Comparison of ENCODE assay signal across 29 cellular contexts in the genomic region with DNA sequence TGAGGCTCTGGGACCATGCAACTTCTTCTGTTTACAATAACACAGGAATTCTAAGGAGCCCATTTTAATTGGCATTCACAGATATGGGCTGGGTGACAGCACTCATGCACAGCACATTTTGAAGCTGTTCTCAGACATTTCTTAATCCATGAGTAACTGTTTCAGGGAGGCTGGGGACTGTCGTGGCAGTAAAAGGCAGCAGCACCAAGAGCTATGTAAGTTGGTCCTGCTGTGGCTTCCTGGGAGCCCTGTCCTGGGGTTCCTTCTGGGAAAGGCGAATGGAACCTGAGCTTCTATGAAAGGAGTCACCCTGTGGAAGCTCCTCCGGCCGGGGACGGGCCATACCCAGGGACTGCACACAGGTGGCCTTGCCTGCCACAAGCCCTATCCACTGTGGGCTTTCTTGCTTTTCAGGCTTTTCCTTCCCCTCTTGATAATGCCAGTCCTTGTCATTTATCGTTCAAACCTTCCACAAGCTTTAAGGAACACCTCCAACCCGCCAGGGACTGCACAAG. TPM values are rescaled to one million over a fixed set of nuclear protein-coding genes. Genes with fewer than 3 reads are reported as not detected.
A peak's percentile ranks its signal among the peaks of the same experiment; 100 is the strongest.
DNase-seq lines count a peak whose midpoint lies in the region; TF ChIP-seq lines count a peak whose summit lies in the region.
"Had no signal": no experiment of that assay in that cellular context is flagged by ENCODE, and none has a peak within 500 bp of the region (broad histone marks: within the 10 kb centered on the region; RNA-seq: fewer than 3 reads in every experiment).

No MANE protein-coding gene starts in this region.

- H3K4me1 ChIP-seq in Peyer's patch, result no peaks in the 10 kb centered on the region
- H3K4me1 ChIP-seq: testis, vagina had no signal

- H3K4me1 Mint-ChIP-seq in progenitor cell of endocrine pancreas (ENCODE audit: low read depth) (peaks cover 43% of the 10 kb centered on the region), type B pancreatic cell (ENCODE audit: unreplicated experiment) (peaks cover 46% of the 10 kb centered on the region)
- H3K4me1 Mint-ChIP-seq: CD8-positive, alpha-beta memory T cell; central memory CD8-positive, alpha-beta T cell had no signal

- H3K27me3 Mint-ChIP-seq in progenitor cell of endocrine pancreas, result peaks cover 36% of the 10 kb centered on the region
- H3K27me3 Mint-ChIP-seq in type B pancreatic cell, result no peaks in the 10 kb centered on the region

- H3K36me3 Mint-ChIP-seq in progenitor cell of endocrine pancreas (ENCODE audit: insufficient read depth) (no peaks in the 10 kb centered on the region), type B pancreatic cell (peaks cover 5% of the 10 kb centered on the region)
- H3K36me3 Mint-ChIP-seq: CD8-positive, alpha-beta memory T cell had no signal

- DNase-seq in WERI-Rb-1 (no peak), progenitor cell of endocrine pancreas (ENCODE audit: low spot score, unreplicated experiment) (no peak), type B pancreatic cell (ENCODE audit: extremely low spot score, unreplicated experiment) (no peak), 8988T (no peak), Peyer's patch (no peak), T-helper 2 cell (no peak)
- DNase-seq: activated CD4-positive, alpha-beta T cell treated with anti-CD3 and anti-CD28 coated beads for 1 hour; activated CD8-positive, alpha-beta memory T cell treated with anti-CD3 and anti-CD28 coated beads, Interleukin-2, amount 50 U/mL, for 48 hours; activated CD8-positive, alpha-beta T cell treated with anti-CD3 and anti-CD28 coated beads for 36 hours; activated naive CD4-positive, alpha-beta T cell treated with Interleukin-2 at 50 U/mL for 16 hours; CD8-positive, alpha-beta memory T cell; DMS 273 treated with DMSO at 0.1 percent for 48 hours; endodermal cell; KG1; mucosa of descending colon; NCI-H187; NCI-H524; OCI-M1; stimulated activated naive CD4-positive, alpha-beta T cell; testis had no signal

- TF ChIP-seq POLR2A in Peyer's patch (IDR thresholded peaks at IDR 0.05), result no peak

- H3K4me3 ChIP-seq in WERI-Rb-1 (ENCODE audit: low read depth, low read length) (no peak overlapping the region), Peyer's patch (no peak overlapping the region)
- H3K4me3 ChIP-seq: lung, mucosa of descending colon, SK-N-MC, testis, vagina had no signal

- H3K9me3 ChIP-seq in WERI-Rb-1 (ENCODE audit: severe bottlenecking), result no peaks in the 10 kb centered on the region
- H3K9me3 ChIP-seq in Peyer's patch, result no peaks in the 10 kb centered on the region
- H3K9me3 ChIP-seq: mucosa of descending colon, testis, vagina had no signal

- H3K27ac Mint-ChIP-seq in progenitor cell of endocrine pancreas (peak overlapping the region; percentile 89), type B pancreatic cell (peak overlapping the region; percentile 45)
- H3K27ac Mint-ChIP-seq: activated CD8-positive, alpha-beta T cell treated with anti-CD3 and anti-CD28 coated beads for 36 hours; activated T-helper 1 cell treated with anti-CD3 and anti-CD28 coated beads, Interleukin-12 subunit alpha, Interleukin-12 subunit beta, Interleukin-2, Interleukin-4 antibody, amounts not matched to agents 30 ng/mL and 10 ng/mL and 1 ng/mL, durations not matched to agents 14 hours and 24 hours and 36 hours; CD8-positive, alpha-beta memory T cell; dendritic cell treated with granulocyte-macrophage colony-stimulating factor and Interleukin-4, amounts not matched to agents 40 ng/mL and 50 ng/mL, for 4 days; endodermal cell had no signal

- H3K9me3 Mint-ChIP-seq in progenitor cell of endocrine pancreas (ENCODE audit: low read depth) (no peaks in the 10 kb centered on the region), type B pancreatic cell (no peaks in the 10 kb centered on the region)
- H3K9me3 Mint-ChIP-seq: activated CD8-positive, alpha-beta T cell treated with anti-CD3 and anti-CD28 coated beads for 36 hours; activated T-helper 1 cell treated with anti-CD3 and anti-CD28 coated beads, Interleukin-12 subunit alpha, Interleukin-12 subunit beta, Interleukin-2, Interleukin-4 antibody, amounts not matched to agents 30 ng/mL and 10 ng/mL and 1 ng/mL, durations not matched to agents 14 hours and 24 hours and 36 hours; dendritic cell treated with granulocyte-macrophage colony-stimulating factor and Interleukin-4, amounts not matched to agents 40 ng/mL and 50 ng/mL, for 4 days; endodermal cell had no signal

- no peaks in the 10 kb centered on the region for H3K27me3 ChIP-seq in WERI-Rb-1 (ENCODE audit: insufficient read depth, low read depth, severe bottlenecking)
- H3K27me3 ChIP-seq in layer of hippocampus (ENCODE audit: control insufficient read depth, insufficient read depth, low read length), result no peaks in the 10 kb centered on the region
- H3K27me3 ChIP-seq in Peyer's patch, result no peaks in the 10 kb centered on the region
- H3K27me3 ChIP-seq: testis, vagina had no signal

- no peak for TF ChIP-seq CTCF in WERI-Rb-1 (IDR thresholded peaks at IDR 0.05; ENCODE audit: low read depth, low read length)
- no peak for TF ChIP-seq CTCF in progenitor cell of endocrine pancreas (IDR thresholded peaks at IDR 0.05; ENCODE audit: unreplicated experiment)
- TF ChIP-seq CTCF in type B pancreatic cell (conservative IDR thresholded peaks at IDR 0.05), result no peak
- TF ChIP-seq CTCF in Peyer's patch (IDR thresholded peaks at IDR 0.05), result no peak

- H3K27ac ChIP-seq in WERI-Rb-1 (peak overlapping the region; percentile 88), layer of hippocampus (ENCODE audit: low read depth, low read length) (peak overlapping the region; percentile 90), Peyer's patch (no peak overlapping the region)
- H3K27ac ChIP-seq: SK-N-MC, testis, vagina had no signal

- no peak overlapping the region for H3K4me3 Mint-ChIP-seq in progenitor cell of endocrine pancreas (ENCODE audit: low read depth)
- peak overlapping the region; percentile 18 for H3K4me3 Mint-ChIP-seq in type B pancreatic cell
- H3K4me3 Mint-ChIP-seq: activated CD8-positive, alpha-beta T cell treated with anti-CD3 and anti-CD28 coated beads for 36 hours; activated T-helper 1 cell treated with anti-CD3 and anti-CD28 coated beads, Interleukin-12 subunit alpha, Interleukin-12 subunit beta, Interleukin-2, Interleukin-4 antibody, amounts not matched to agents 30 ng/mL and 10 ng/mL and 1 ng/mL, durations not matched to agents 14 hours and 24 hours and 36 hours; CD8-positive, alpha-beta memory T cell; central memory CD8-positive, alpha-beta T cell; dendritic cell treated with granulocyte-macrophage colony-stimulating factor and Interleukin-4, amounts not matched to agents 40 ng/mL and 50 ng/mL, for 4 days; endodermal cell had no signal

- H3K36me3 ChIP-seq in WERI-Rb-1 (no peaks in the 10 kb centered on the region), Peyer's patch (no peaks in the 10 kb centered on the region)
- H3K36me3 ChIP-seq: vagina had no signal

RNA-seq across cellular contexts. Expression of gene COBL, which starts 40.5 kb away (rescaled TPM):
- total RNA-seq in progenitor cell of endocrine pancreas (19.8 and 21.3 TPM in 2 replicates), type B pancreatic cell (ENCODE audit: low replicate concordance) (25.7 and 47.1 TPM in 2 replicates), Peyer's patch (100 to 1,000 TPM in 3 of 4 donors, 10 to 100 TPM in 1; 25.6 to 129 (median 116) TPM)
- total RNA-seq: activated CD8-positive, alpha-beta T cell treated with anti-CD3 and anti-CD28 coated beads for 36 hours; activated T-helper 1 cell treated with anti-CD3 and anti-CD28 coated beads, Interleukin-12 subunit alpha, Interleukin-12 subunit beta, Interleukin-2, Interleukin-4 antibody, amounts not matched to agents 30 ng/mL and 10 ng/mL and 1 ng/mL, durations not matched to agents 14 hours and 24 hours and 36 hours; CD8-positive, alpha-beta memory T cell; fibroblast of villous mesenchyme; T-helper 1 cell treated with Interleukin-12 subunit alpha and Interleukin-12 subunit beta and Interleukin-4 antibody, amounts not matched to agents 30 ng/mL and 1 ng/mL, for 36 hours had no signal

Comparison
In these comparisons a context has a peak if more than half of its experiments do, and no peak if none do; other contexts are left out.
1. H3K27ac ChIP-seq: peak in WERI-Rb-1 (single experiment) and layer of hippocampus (single experiment); none in Peyer's patch (0 of 4).